ENCODE assay signal across 15 cellular contexts in genomic region chr6:8082572-8082953, GRCh38. TPM values are rescaled to one million over a fixed set of nuclear protein-coding genes. Genes with fewer than 3 reads are reported as not detected.
A peak's percentile ranks its signal among the peaks of the same experiment; 100 is the strongest.
DNase-seq lines count a peak whose midpoint lies in the region; ATAC-seq, FAIRE-seq and TF ChIP-seq lines count a peak whose summit lies in the region.
"Had no signal": no experiment of that assay in that cellular context is flagged by ENCODE, and none has a peak within 500 bp of the region (broad histone marks: within the 10 kb centered on the region; RNA-seq: fewer than 3 reads in every experiment).

No MANE protein-coding gene starts in this region.

- H3K36me3 Mint-ChIP-seq in astrocyte (ENCODE audit: low read depth, unreplicated experiment), result peaks cover 9% of the 10 kb centered on the region
- peaks cover 38% of the 10 kb centered on the region for H3K36me3 Mint-ChIP-seq in activated CD4-positive, alpha-beta memory T cell treated with anti-CD3 and anti-CD28 coated beads, Interleukin-2, amount 10 ng/mL, durations not matched to agents 7 days and 5 days (ENCODE audit: low read depth)
- H3K36me3 Mint-ChIP-seq in activated CD4-positive, alpha-beta T cell treated with anti-CD3 and anti-CD28 coated beads, Interleukin-2, amount 10 ng/mL, durations not matched to agents 7 days and 5 days (ENCODE audit: low read depth), result peaks cover 47% of the 10 kb centered on the region

- H3K4me3 ChIP-seq in SK-N-SH (ENCODE audit: low read depth in 2 of 2, low read length in 1 of 2), result no peak overlapping the region
- H3K4me3 ChIP-seq in astrocyte (ENCODE audit: insufficient read depth, low read depth, low read length), result no peak overlapping the region
- H3K4me3 ChIP-seq in liver (ENCODE audit: low read depth in 1 of 3, low read length in 3 of 3), result no peak overlapping the region
- peak overlapping the region; percentile 15 for H3K4me3 ChIP-seq in thoracic aorta

- peak overlapping the region; percentile 59; the same call in 1 of the 2 replicates for H3K9ac ChIP-seq in SK-N-SH
- H3K9ac ChIP-seq in astrocyte (ENCODE audit: low read length), result peak overlapping the region; percentile 70
- H3K9ac ChIP-seq in liver (ENCODE audit: low read depth in 1 of 2, low read length in 2 of 2), result no peak overlapping the region

- H3K79me2 ChIP-seq in SK-N-SH (ENCODE audit: insufficient read depth), result peaks cover 26% of the 10 kb centered on the region; the same call in 1 of the 2 replicates
- peaks cover 7% of the 10 kb centered on the region for H3K79me2 ChIP-seq in astrocyte (ENCODE audit: insufficient read depth, low read length)

- H3K9me2 ChIP-seq in SK-N-SH, result no peaks in the 10 kb centered on the region

- H3K4me2 ChIP-seq in SK-N-SH (peak overlapping the region; percentile 68), astrocyte (ENCODE audit: low read length) (peak overlapping the region; percentile 67)

- peaks cover 33% of the 10 kb centered on the region for H3F3A ChIP-seq in SK-N-SH (replicated peaks; ENCODE audit: insufficient read depth)

- no peaks in the 10 kb centered on the region for H3K9me3 ChIP-seq in SK-N-SH
- H3K9me3 ChIP-seq in astrocyte (ENCODE audit: insufficient read depth, low read depth, low read length), result no peaks in the 10 kb centered on the region
- H3K9me3 ChIP-seq in liver (ENCODE audit: control insufficient read depth in 4 of 4, low read length in 3 of 4), result no peaks in the 10 kb centered on the region
- H3K9me3 ChIP-seq in thoracic aorta, result no peaks in the 10 kb centered on the region

- H3K27ac ChIP-seq in SK-N-SH (ENCODE audit: low read depth in 2 of 2, low read length in 1 of 2) (peak overlapping the region in 1 of 2 experiments; percentile 92; a peak in 2 of 4 replicates), astrocyte (ENCODE audit: low read depth, low read length) (peak overlapping the region; percentile 97), liver (ENCODE audit: low read depth in 1 of 2, low read length in 2 of 2) (peak overlapping the region; percentile 23 to 60), thoracic aorta (peak overlapping the region; percentile 71 to 79)

- H3K4me1 ChIP-seq in SK-N-SH (ENCODE audit: control insufficient read depth in 1 of 2, insufficient read depth in 2 of 2, low read depth in 1 of 2, low read length in 1 of 2), result peaks cover 0 to 45% of the 10 kb centered on the region in 2 experiments; a peak in 3 of 4 replicates
- H3K4me1 ChIP-seq in astrocyte (ENCODE audit: insufficient read depth, low read length), result peaks cover 47% of the 10 kb centered on the region
- peaks cover 13 to 42% (median 23%) of the 10 kb centered on the region in 4 donors for H3K4me1 ChIP-seq in liver (ENCODE audit: control insufficient read depth in 4 of 4, insufficient read depth in 4 of 4, low read length in 3 of 4)
- H3K4me1 ChIP-seq in thoracic aorta (ENCODE audit: control insufficient read depth in 1 of 2, low read depth in 2 of 2), result peaks cover 36 to 59% of the 10 kb centered on the region in 2 donors

- no peak for TF ChIP-seq RAD21 in SK-N-SH (IDR thresholded peaks at IDR 0.05; ENCODE audit: low read length)
- no peak for TF ChIP-seq RAD21 in liver (IDR thresholded peaks at IDR 0.05)

- FAIRE-seq in astrocyte (lab: Jason Lieb, UNC), result peak; percentile 9

- peak overlapping the region; percentile 3 for H3K4me3 Mint-ChIP-seq in astrocyte (ENCODE audit: unreplicated experiment)
- H3K4me3 Mint-ChIP-seq in activated CD4-positive, alpha-beta memory T cell treated with anti-CD3 and anti-CD28 coated beads, Interleukin-2, amount 10 ng/mL, durations not matched to agents 7 days and 5 days, result no peak overlapping the region
- H3K4me3 Mint-ChIP-seq in activated CD4-positive, alpha-beta T cell treated with anti-CD3 and anti-CD28 coated beads, Interleukin-2, amount 10 ng/mL, durations not matched to agents 7 days and 5 days, result no peak overlapping the region

- ATAC-seq in SK-N-SH treated with all-trans-retinoic acid at 6 μM for 48 hours, result no peak
- ATAC-seq in thoracic aorta (ENCODE audit: insufficient number of reproducible peaks, low FRiP score, low read depth), result no peak

- TF ChIP-seq EP300 in SK-N-SH (IDR thresholded peaks at IDR 0.05; ENCODE audit: borderline replicate concordance in 1 of 2, low read depth in 1 of 2, low read length in 1 of 2), result no peak

- H3K27me3 ChIP-seq in SK-N-SH (ENCODE audit: insufficient read depth) (no peaks in the 10 kb centered on the region), astrocyte (ENCODE audit: insufficient read depth, low read length) (no peaks in the 10 kb centered on the region), liver (ENCODE audit: control insufficient read depth in 4 of 4, insufficient read depth in 4 of 4, low read length in 3 of 4) (no peaks in the 10 kb centered on the region), thoracic aorta (replicated peaks; ENCODE audit: insufficient read depth) (no peaks in the 10 kb centered on the region)

- peak overlapping the region; percentile 84 for H3K27ac Mint-ChIP-seq in astrocyte (ENCODE audit: unreplicated experiment)
- no peak overlapping the region for H3K27ac Mint-ChIP-seq in activated CD4-positive, alpha-beta memory T cell treated with anti-CD3 and anti-CD28 coated beads, Interleukin-2, amount 10 ng/mL, durations not matched to agents 7 days and 5 days
- no peak overlapping the region for H3K27ac Mint-ChIP-seq in activated CD4-positive, alpha-beta T cell treated with anti-CD3 and anti-CD28 coated beads, Interleukin-2, amount 10 ng/mL, durations not matched to agents 7 days and 5 days

- H3K4me1 Mint-ChIP-seq in astrocyte (ENCODE audit: low read depth, unreplicated experiment), result peaks cover 59% of the 10 kb centered on the region
- H3K4me1 Mint-ChIP-seq in activated CD4-positive, alpha-beta memory T cell treated with anti-CD3 and anti-CD28 coated beads, Interleukin-2, amount 10 ng/mL, durations not matched to agents 7 days and 5 days, result peaks cover 25% of the 10 kb centered on the region
- H3K4me1 Mint-ChIP-seq in activated CD4-positive, alpha-beta T cell treated with anti-CD3 and anti-CD28 coated beads, Interleukin-2, amount 10 ng/mL, durations not matched to agents 7 days and 5 days, result peaks cover 15% of the 10 kb centered on the region

- POLR2A ChIA-PET in SK-N-SH (lab: Yijun Ruan, JAX), result no interaction called here
- POLR2A ChIA-PET in activated CD4-positive, alpha-beta memory T cell treated with anti-CD3 and anti-CD28 coated beads, Interleukin-2, amount 10 ng/mL, durations not matched to agents 7 days and 5 days (lab: Charles Lee), result no interaction called here
- POLR2A ChIA-PET in activated CD4-positive, alpha-beta T cell treated with anti-CD3 and anti-CD28 coated beads, Interleukin-2, amount 10 ng/mL, durations not matched to agents 7 days and 5 days (lab: Charles Lee), result no interaction called here

- no peaks in the 10 kb centered on the region for H3K9me3 Mint-ChIP-seq in astrocyte (ENCODE audit: unreplicated experiment)
- no peaks in the 10 kb centered on the region for H3K9me3 Mint-ChIP-seq in activated CD4-positive, alpha-beta memory T cell treated with anti-CD3 and anti-CD28 coated beads, Interleukin-2, amount 10 ng/mL, durations not matched to agents 7 days and 5 days
- no peaks in the 10 kb centered on the region for H3K9me3 Mint-ChIP-seq in activated CD4-positive, alpha-beta T cell treated with anti-CD3 and anti-CD28 coated beads, Interleukin-2, amount 10 ng/mL, durations not matched to agents 7 days and 5 days

- CTCF ChIA-PET in SK-N-SH (lab: Yijun Ruan, JAX), result no interaction called here
- CTCF ChIA-PET in activated CD4-positive, alpha-beta memory T cell treated with anti-CD3 and anti-CD28 coated beads, Interleukin-2, amount 10 ng/mL, durations not matched to agents 7 days and 5 days (lab: Charles Lee), result interaction anchor here (0.6 kb wide), 1 partner anchor 578 kb away, joined by 3 read pairs; no protein-coding TSS in a partner anchor
- CTCF ChIA-PET in activated CD4-positive, alpha-beta T cell treated with anti-CD3 and anti-CD28 coated beads, Interleukin-2, amount 10 ng/mL, durations not matched to agents 7 days and 5 days (lab: Charles Lee), result no interaction called here

- TF ChIP-seq CTCF in SK-N-SH (IDR thresholded peaks at IDR 0.05) (no peak), astrocyte (IDR thresholded peaks at IDR 0.05; ENCODE audit: insufficient read depth, low read depth, low read length) (no peak), liver (IDR thresholded peaks at IDR 0.05; ENCODE audit: low read depth, low read length, missing input control) (no peak), thoracic aorta (IDR thresholded peaks at IDR 0.05) (no peak)

- no peak overlapping the region for H2AFZ ChIP-seq in SK-N-SH (ENCODE audit: low read depth)
- no peak overlapping the region for H2AFZ ChIP-seq in astrocyte (ENCODE audit: low read depth, low read length)

- DNase-seq in SK-N-SH, result no peak
- DNase-seq in astrocyte (ENCODE audit: low read depth), result no peak
- no peak for DNase-seq in thoracic aorta (ENCODE audit: low spot score)
- no peak for DNase-seq in activated CD4-positive, alpha-beta memory T cell treated with anti-CD3 and anti-CD28 coated beads, Interleukin-2, amount 10 ng/mL, durations not matched to agents 7 days and 5 days
- no peak for DNase-seq in activated CD4-positive, alpha-beta T cell treated with anti-CD3 and anti-CD28 coated beads, Interleukin-2, amount 10 ng/mL, durations not matched to agents 7 days and 5 days
- no peak for DNase-seq in activated CD4-positive, CD25-positive, alpha-beta regulatory T cell treated with anti-CD3 and anti-CD28 coated beads, Interleukin-2, amount 50 U/mL, for 72 hours
- DNase-seq: 8988T; activated CD8-positive, alpha-beta memory T cell treated with anti-CD3 and anti-CD28 coated beads for 24 hours; caudate nucleus; midbrain; NCI-H1436 treated with DMSO at 0.1 percent for 48 hours; NCI-H345; occipital lobe had no signal

- H4K20me1 ChIP-seq in SK-N-SH (ENCODE audit: insufficient read depth), result no peaks in the 10 kb centered on the region
- no peaks in the 10 kb centered on the region for H4K20me1 ChIP-seq in astrocyte (ENCODE audit: insufficient read depth, low read length)

- WGBS in SK-N-SH (ENCODE audit: low lambda C conversion rate), result 100% methylated on average over 1 of the region's 1 CpG
- WGBS in liver, result 79% methylated on average over 1 of the region's 1 CpG

- H3K27me3 Mint-ChIP-seq in astrocyte (ENCODE audit: low read depth, unreplicated experiment), result no peaks in the 10 kb centered on the region
- H3K27me3 Mint-ChIP-seq in activated CD4-positive, alpha-beta memory T cell treated with anti-CD3 and anti-CD28 coated beads, Interleukin-2, amount 10 ng/mL, durations not matched to agents 7 days and 5 days, result no peaks in the 10 kb centered on the region
- no peaks in the 10 kb centered on the region for H3K27me3 Mint-ChIP-seq in activated CD4-positive, alpha-beta T cell treated with anti-CD3 and anti-CD28 coated beads, Interleukin-2, amount 10 ng/mL, durations not matched to agents 7 days and 5 days

- H3K36me3 ChIP-seq in SK-N-SH (replicated peaks in 1 of 2; ENCODE audit: control insufficient read depth in 1 of 2, insufficient read depth in 2 of 2, low read length in 1 of 2), result peaks cover 15 to 17% of the 10 kb centered on the region in 2 experiments
- H3K36me3 ChIP-seq in astrocyte (ENCODE audit: insufficient read depth, low read length), result peaks cover 5% of the 10 kb centered on the region
- H3K36me3 ChIP-seq in liver (ENCODE audit: control insufficient read depth in 4 of 4, insufficient read depth in 3 of 4, low read depth in 1 of 4, low read length in 3 of 4), result no peaks in the 10 kb centered on the region
- peaks cover 6% of the 10 kb centered on the region for H3K36me3 ChIP-seq in thoracic aorta

RNA-seq across cellular contexts. Expression of gene BLOC1S5, which starts 18.4 kb away (rescaled TPM):
- polyA plus RNA-seq in SK-N-SH (2012; rRNA removed), result 4.2 and 4.4 TPM in 2 replicates
- polyA plus RNA-seq in SK-N-SH (2012; cell fraction: cytosol; rRNA removed), result 6.4 and 6.6 TPM in 2 replicates
- 0.68 and 1.5 TPM in 2 replicates for polyA plus RNA-seq in SK-N-SH (2012; cell fraction: nucleus; rRNA removed)
- 8.2 and 8.4 TPM in 2 replicates for total RNA-seq in astrocyte
- 10 to 100 TPM in 1 of 2 donors, 1 to 10 TPM in 1; 8.9 to 11.1 TPM for total RNA-seq in liver
- 1 to 10 TPM; 5.2 to 5.3 TPM for polyA plus RNA-seq in liver
- 10 to 100 TPM in 1 of 2 donors, 1 to 10 TPM in 1; 9.1 to 12.6 TPM for total RNA-seq in thoracic aorta
- 10 to 100 TPM; 22.8 to 23.4 TPM for total RNA-seq in activated CD4-positive, alpha-beta memory T cell treated with anti-CD3 and anti-CD28 coated beads, Interleukin-2, amount 10 ng/mL, durations not matched to agents 7 days and 5 days
- total RNA-seq in activated CD4-positive, alpha-beta T cell treated with anti-CD3 and anti-CD28 coated beads, Interleukin-2, amount 10 ng/mL, durations not matched to agents 7 days and 5 days, result 10 to 100 TPM; 21.8 to 23.9 TPM

RNA-seq across cellular contexts. Expression of gene EEF1E1, which starts 19.8 kb away (rescaled TPM):
- 60.8 and 67.1 TPM in 2 replicates for polyA plus RNA-seq in SK-N-SH (2012; rRNA removed)
- 72.8 and 96.1 TPM in 2 replicates for polyA plus RNA-seq in SK-N-SH (2012; cell fraction: cytosol; rRNA removed)
- 17.3 and 28.8 TPM in 2 replicates for polyA plus RNA-seq in SK-N-SH (2012; cell fraction: nucleus; rRNA removed)
- 35.5 and 44.5 TPM in 2 replicates for total RNA-seq in astrocyte
- total RNA-seq in liver, result 10 to 100 TPM; 16.4 to 20.1 TPM
- polyA plus RNA-seq in liver, result 10 to 100 TPM; 12.9 to 30.6 TPM
- total RNA-seq in thoracic aorta, result 10 to 100 TPM; 26.8 to 52.8 TPM
- total RNA-seq in activated CD4-positive, alpha-beta memory T cell treated with anti-CD3 and anti-CD28 coated beads, Interleukin-2, amount 10 ng/mL, durations not matched to agents 7 days and 5 days, result 10 to 100 TPM; 29.8 to 30.0 TPM
- total RNA-seq in activated CD4-positive, alpha-beta T cell treated with anti-CD3 and anti-CD28 coated beads, Interleukin-2, amount 10 ng/mL, durations not matched to agents 7 days and 5 days, result 10 to 100 TPM; 36.1 to 37.8 TPM

Comparison
In these comparisons a context has a peak if more than half of its experiments do, and no peak if none do; other contexts are left out.
1. H3K9ac ChIP-seq: peak in SK-N-SH (single experiment) and astrocyte (single experiment); none in liver (0 of 2).